Comparison of ENCODE assay signal across 25 cellular contexts in genomic region chr12:59020541-59020940, GRCh38.
"Had no signal": no experiment of that assay in that cellular context is flagged by ENCODE, and none has a peak within 500 bp of the region (broad histone marks: within the 10 kb centered on the region; RNA-seq: fewer than 3 reads in every experiment).

No MANE protein-coding gene starts in this region.

- H3K9ac ChIP-seq: KMS-11, SK-N-SH had no signal

- H3K4me3 ChIP-seq: K562 had no signal

- ATAC-seq: K562, Panc1, PC-3, T-cell had no signal

- H3K4me1 Mint-ChIP-seq: IgD-negative memory B cell, T-cell had no signal

- FAIRE-seq: HTR-8/SVneo, K562 had no signal

- DNase-seq: Kasumi-1; MM.1S; NCI-H1092 treated with DMSO at 0.1 percent for 48 hours; NCI-H1436; NCI-H187 treated with DMSO at 0.1 percent for 48 hours; NCI-H2029 treated with DMSO at 0.1 percent for 48 hours; NCI-H2227 treated with DMSO at 0.1 percent for 48 hours; NCI-H446; NCI-H510A; NCI-H524 treated with DMSO at 0.1 percent for 48 hours; NCI-H69; NCI-H774; NK-92 treated with Interleukin-12 subunit alpha and Interleukin-12 subunit beta, amount 100 ng/mL, for 24 hours; PC-3; SHP77; SK-N-SH; SW 1271; T-cell had no signal

- H3K27ac Mint-ChIP-seq: IgD-negative memory B cell, T-cell had no signal

- H3K27me3 Mint-ChIP-seq: IgD-negative memory B cell, T-cell had no signal

- H3K9me3 ChIP-seq: SK-N-SH had no signal

- H3K36me3 Mint-ChIP-seq: IgD-negative memory B cell, T-cell had no signal

- H3K27ac ChIP-seq: HL-60, KMS-11, RWPE1 had no signal

- H3K4me2 ChIP-seq: KMS-11, SK-N-SH had no signal

- H3K4me3 Mint-ChIP-seq: IgD-negative memory B cell, T-cell had no signal
